Comparison of ENCODE assay signal across 18 cellular contexts in genomic region chr9:76401580-76402354, GRCh38. TPM values are rescaled to one million over a fixed set of nuclear protein-coding genes. Genes with fewer than 3 reads are reported as not detected.
DNase-seq lines count a peak whose midpoint lies in the region; ATAC-seq and TF ChIP-seq lines count a peak whose summit lies in the region.
"Had no signal": no experiment of that assay in that cellular context is flagged by ENCODE, and none has a peak within 500 bp of the region (broad histone marks: within the 10 kb centered on the region; RNA-seq: fewer than 3 reads in every experiment).

No MANE protein-coding gene starts in this region.

- H3K27me3 Mint-ChIP-seq in HFFc6 (ENCODE audit: insufficient read depth) = 0 out of 2 replicates have a peak, but pooled peaks cover 2% of the 10 kb centered on the region
- H3K27me3 Mint-ChIP-seq: progenitor cell of endocrine pancreas had no signal

- no peak overlapping the region for H3K27ac Mint-ChIP-seq in HFFc6
- H3K27ac Mint-ChIP-seq: CD8-positive, alpha-beta memory T cell; progenitor cell of endocrine pancreas had no signal

- H3K27ac ChIP-seq in 22Rv1 (peak overlapping the region; percentile 6; the same call in 1 of the 2 replicates), SJSA1 (peak overlapping the region; percentile 3; the same call in 1 of the 2 replicates), foreskin keratinocyte (no peak overlapping the region), adrenal gland (no peak overlapping the region)
- H3K27ac ChIP-seq: body of pancreas, dorsolateral prefrontal cortex, KMS-11 had no signal

- H3K27me3 ChIP-seq in SJSA1 (replicated peaks) (no peaks in the 10 kb centered on the region), foreskin keratinocyte (no peaks in the 10 kb centered on the region), adrenal gland (no peaks in the 10 kb centered on the region)
- H3K27me3 ChIP-seq: body of pancreas, dorsolateral prefrontal cortex had no signal

- no peaks in the 10 kb centered on the region for H3K36me3 Mint-ChIP-seq in HFFc6 (ENCODE audit: low read depth)
- H3K36me3 Mint-ChIP-seq: CD8-positive, alpha-beta memory T cell had no signal

- H3K4me1 ChIP-seq in SJSA1 (replicated peaks) = peaks cover 32% of the 10 kb centered on the region
- H3K4me1 ChIP-seq in foreskin keratinocyte = peaks cover 12% of the 10 kb centered on the region
- peaks cover 0 to 10% of the 10 kb centered on the region in 2 donors for H3K4me1 ChIP-seq in adrenal gland (replicated peaks in 1 of 2)

- peaks cover 33% of the 10 kb centered on the region for H3K4me1 Mint-ChIP-seq in HFFc6 (ENCODE audit: low read depth)

- H3K4me3 Mint-ChIP-seq in HFFc6 = no peak overlapping the region
- H3K4me3 Mint-ChIP-seq: CD8-positive, alpha-beta memory T cell had no signal

- ATAC-seq in foreskin keratinocyte = peak; percentile 58
- no peak for ATAC-seq in HG02623 (IDR thresholded peaks at IDR 0.05; ENCODE audit: unreplicated experiment)
- ATAC-seq: body of pancreas; stimulated activated naive CD8-positive, alpha-beta T cell treated with anti-CD3 and anti-CD28 coated beads, Interleukin-15, Interleukin-2, amounts not matched to agents 100 U/mL and 50 U/mL, for 24 hours had no signal

- DNase-seq in HFFc6 = peak; percentile 33
- DNase-seq in SJSA1 (ENCODE audit: low read depth in 1 of 2, low spot score in 2 of 2) = peak; percentile 61 to 63
- peak in 1 of 2 donors; percentile 18 for DNase-seq in foreskin keratinocyte
- DNase-seq in activated CD4-positive, CD25-positive, alpha-beta regulatory T cell treated with anti-CD3 and anti-CD28 coated beads, Interleukin-2, amount 50 U/mL, for 72 hours = no peak
- no peak for DNase-seq in NCI-H748 treated with DMSO at 0.1 percent for 48 hours (lab: John Stamatoyannopoulos, UW)
- DNase-seq in adrenal gland = no peak
- DNase-seq: activated naive CD4-positive, alpha-beta T cell; body of pancreas; CD8-positive, alpha-beta memory T cell; dorsolateral prefrontal cortex; hypothalamus; NCI-H446 treated with DMSO at 0.1 percent for 48 hours; OCI-M1; stimulated activated naive CD8-positive, alpha-beta T cell treated with anti-CD3 and anti-CD28 coated beads, Interleukin-15, Interleukin-2, amounts not matched to agents 100 U/mL and 50 U/mL, for 24 hours had no signal

- no peaks in the 10 kb centered on the region for H3K9me3 Mint-ChIP-seq in HFFc6
- H3K9me3 Mint-ChIP-seq: CD8-positive, alpha-beta memory T cell had no signal

- 74 to 85% (median 75%) methylated on average over 3 of the region's 3 CpGs for WGBS in adrenal gland, 4 donors

- no peaks in the 10 kb centered on the region for H3K36me3 ChIP-seq in SJSA1
- H3K36me3 ChIP-seq in adrenal gland (replicated peaks in 1 of 2) = no peaks in the 10 kb centered on the region

- H3K4me3 ChIP-seq in SJSA1 (no peak overlapping the region), adrenal gland (no peak overlapping the region)
- H3K4me3 ChIP-seq: body of pancreas, dorsolateral prefrontal cortex had no signal

- TF ChIP-seq CTCF in 22Rv1 (IDR thresholded peaks at IDR 0.05) = no peak
- no peak for TF ChIP-seq CTCF in HFFc6 (IDR thresholded peaks at IDR 0.05)
- TF ChIP-seq CTCF in foreskin keratinocyte (conservative IDR thresholded peaks at IDR 0.05) = no peak
- TF ChIP-seq CTCF in adrenal gland (IDR thresholded peaks at IDR 0.05) = no peak

- no peak for TF ChIP-seq POLR2A in adrenal gland (IDR thresholded peaks at IDR 0.05)

- no peaks in the 10 kb centered on the region for H3K9me3 ChIP-seq in SJSA1 (replicated peaks)
- H3K9me3 ChIP-seq in adrenal gland (replicated peaks in 1 of 3) = no peaks in the 10 kb centered on the region
- H3K9me3 ChIP-seq: body of pancreas had no signal

- intact Hi-C loops in adrenal gland (cut with DNase I) = no loop called here

RNA-seq across cellular contexts. Expression of gene RFK, which starts 7.5 kb away (rescaled TPM):
- total RNA-seq in HFFc6 (2021; fragmentation: NEBNext Ultra II Directional; extraction: Animal tissue kit (Norgen Biotek cat#: 25700)) = 10 to 100 TPM; 16.7 to 19.0 (median 18.1) TPM
- 39.2 and 57.6 TPM in 2 replicates for total RNA-seq in SJSA1 (2014; rRNA removed; shearing (Covaris generic))
- total RNA-seq in foreskin keratinocyte (19.8 and 22.4 TPM in 2 replicates), adrenal gland (10 to 100 TPM; 10.3 to 29.0 (median 22.5) TPM)
- polyA plus RNA-seq in foreskin keratinocyte (10.8 and 12.2 TPM in 2 replicates), adrenal gland (10 to 100 TPM in 1 of 3 donors, 1 to 10 TPM in 2; 8.1 to 48.5 (median 9.2) TPM)

RNA-seq across cellular contexts. Expression of gene GCNT1, which starts 57.2 kb away (rescaled TPM):
- 10 to 100 TPM; 15.0 to 26.2 (median 19.7) TPM for total RNA-seq in HFFc6 (2021; fragmentation: NEBNext Ultra II Directional; extraction: Animal tissue kit (Norgen Biotek cat#: 25700))
- 14.6 and 17.8 TPM in 2 replicates for total RNA-seq in SJSA1 (2014; rRNA removed; shearing (Covaris generic))
- total RNA-seq in foreskin keratinocyte = 6.8 and 8.4 TPM in 2 replicates
- polyA plus RNA-seq in foreskin keratinocyte = 1.8 and 2.1 TPM in 2 replicates
- 10 to 100 TPM in 1 of 8 donors, 1 to 10 TPM in 6, under 1 TPM in 1; 0.79 to 56.4 (median 3.9) TPM for total RNA-seq in adrenal gland
- polyA plus RNA-seq in adrenal gland = 1 to 10 TPM in 2 of 3 donors, under 1 TPM in 1; 0.77 to 1.3 (median 1.2) TPM

Comparison
In these comparisons a context has a peak if more than half of its experiments do, and no peak if none do; other contexts are left out.
1. H3K27ac ChIP-seq: peak in 22Rv1 (single experiment) and SJSA1 (single experiment); none in foreskin keratinocyte (single experiment) and adrenal gland (0 of 5).
2. DNase-seq: peak in HFFc6 (single experiment) and SJSA1 (2 of 2); none in activated CD4-positive, CD25-positive, alpha-beta regulatory T cell treated with anti-CD3 and anti-CD28 coated beads, Interleukin-2, amount 50 U/mL, for 72 hours (single experiment), NCI-H748 treated with DMSO at 0.1 percent for 48 hours (single experiment) and adrenal gland (0 of 7).